1 cellular context compared by ENCODE assay signal in genomic region chr20:17960927-17961599, GRCh38.
TF ChIP-seq lines count a peak whose summit lies in the region.

No MANE protein-coding gene starts in this region.

TF ChIP-seq in HepG2, 621 proteins besides CTCF, POLR2A, EP300 and RAD21 (continued from another document and continues in another):
- TF ChIP-seq PLSCR1 (CRISPR knock-in tag; IDR thresholded peaks at IDR 0.05; ENCODE audit: borderline replicate concordance) (no peak), ZNF556 (CRISPR knock-in tag; IDR thresholded peaks at IDR 0.05; ENCODE audit: borderline replicate concordance) (no peak; the same call in 1 of the 2 replicates), MIXL1 (CRISPR knock-in tag; IDR thresholded peaks at IDR 0.05) (peak; percentile 66; the same call in 1 of the 2 replicates), ZC3H4 (CRISPR knock-in tag; IDR thresholded peaks at IDR 0.05; ENCODE audit: borderline replicate concordance) (no peak; the same call in 1 of the 2 replicates), FIP1L1 (IDR thresholded peaks at IDR 0.05; ENCODE audit: borderline replicate concordance, insufficient read depth, low read depth, low read length) (no peak), FOXK1 (CRISPR knock-in tag; IDR thresholded peaks at IDR 0.05; ENCODE audit: borderline replicate concordance, low read depth) (no peak), ZSCAN21 (CRISPR knock-in tag; IDR thresholded peaks at IDR 0.05; ENCODE audit: borderline replicate concordance) (0 out of 2 replicates have a peak, but pooled peaks have one; percentile 52), KDM6A (CRISPR knock-in tag; IDR thresholded peaks at IDR 0.05; ENCODE audit: low read depth) (peak; percentile 74), PPARG (CRISPR knock-in tag; conservative IDR thresholded peaks at IDR 0.05) (peak; percentile 89), CREBL2 (CRISPR knock-in tag; IDR thresholded peaks at IDR 0.05; ENCODE audit: borderline replicate concordance) (no peak), ZBTB46 (CRISPR knock-in tag; IDR thresholded peaks at IDR 0.05; ENCODE audit: borderline replicate concordance) (no peak), MAFK (conservative IDR thresholded peaks at IDR 0.05 in 1 of 2, IDR thresholded peaks at IDR 0.05 in 1 of 2; ENCODE audit: low read length in 2 of 2) (peak; percentile 6 to 22; a peak in 1 of 4 replicates), SOX5 (CRISPR knock-in tag; IDR thresholded peaks at IDR 0.05; ENCODE audit: borderline replicate concordance) (peak; percentile 69), ZNF263 (CRISPR knock-in tag; IDR thresholded peaks at IDR 0.05) (no peak), MLLT10 (CRISPR knock-in tag; IDR thresholded peaks at IDR 0.05) (peak; percentile 94; the same call in 1 of the 2 replicates), SCMH1 (CRISPR knock-in tag; IDR thresholded peaks at IDR 0.05; ENCODE audit: borderline replicate concordance) (no peak), ZNF383 (CRISPR knock-in tag; IDR thresholded peaks at IDR 0.05; ENCODE audit: borderline replicate concordance) (no peak), FOXK2 (IDR thresholded peaks at IDR 0.05) (no peak), BHLHE40 (IDR thresholded peaks at IDR 0.05; ENCODE audit: low read length) (no peak), HNRNPUL1 (IDR thresholded peaks at IDR 0.05; ENCODE audit: low read depth, low read length) (no peak), TFDP2 (CRISPR knock-in tag; IDR thresholded peaks at IDR 0.05) (peak; percentile 28; the same call in 1 of the 2 replicates), JUND (CRISPR knock-in tag; IDR thresholded peaks at IDR 0.05) (peak; percentile 45; the same call in 1 of the 2 replicates), SOX13 (IDR thresholded peaks at IDR 0.05) (no peak), SOX13 (CRISPR knock-in tag; conservative IDR thresholded peaks at IDR 0.05 in 1 of 2, IDR thresholded peaks at IDR 0.05 in 1 of 2) (peak in 1 of 2 experiments; percentile 74; a peak in 2 of 4 replicates), CENPT (CRISPR knock-in tag; IDR thresholded peaks at IDR 0.05; ENCODE audit: low read depth) (no peak), FOSL1 (CRISPR knock-in tag; IDR thresholded peaks at IDR 0.05; ENCODE audit: borderline replicate concordance) (peak; percentile 36; the same call in 1 of the 2 replicates), TFE3 (CRISPR knock-in tag; IDR thresholded peaks at IDR 0.05) (0 out of 2 replicates have a peak, but pooled peaks have one; percentile 11), MED8 (CRISPR knock-in tag; IDR thresholded peaks at IDR 0.05; ENCODE audit: insufficient replicate concordance) (no peak), CREB1 (IDR thresholded peaks at IDR 0.05) (no peak), CREB1 (CRISPR knock-in tag; IDR thresholded peaks at IDR 0.05) (peak; percentile 62; the same call in 1 of the 2 replicates), THAP7 (CRISPR knock-in tag; IDR thresholded peaks at IDR 0.05) (no peak), ASH2L (IDR thresholded peaks at IDR 0.05; ENCODE audit: insufficient read length, low read depth, low read length) (peak; percentile 87), ZNF768 (CRISPR knock-in tag; IDR thresholded peaks at IDR 0.05) (no peak), ZNF75D (CRISPR knock-in tag; IDR thresholded peaks at IDR 0.05; ENCODE audit: borderline replicate concordance) (no peak), ZNF33A (CRISPR knock-in tag; IDR thresholded peaks at IDR 0.05; ENCODE audit: borderline replicate concordance) (no peak), AFF4 (CRISPR knock-in tag; IDR thresholded peaks at IDR 0.05) (peak; percentile 93), SNAI1 (CRISPR knock-in tag; IDR thresholded peaks at IDR 0.05; ENCODE audit: borderline replicate concordance) (no peak), ARID5B (CRISPR knock-in tag; IDR thresholded peaks at IDR 0.05) (peak; percentile 86), ZNF225 (CRISPR knock-in tag; IDR thresholded peaks at IDR 0.05) (no peak), ZNF619 (CRISPR knock-in tag; IDR thresholded peaks at IDR 0.05) (peak; percentile 67; the same call in 1 of the 2 replicates), RFX5 (IDR thresholded peaks at IDR 0.05; ENCODE audit: low read depth, low read length) (no peak), ZNF597 (CRISPR knock-in tag; IDR thresholded peaks at IDR 0.05) (no peak), DNMT3B (CRISPR knock-in tag; conservative IDR thresholded peaks at IDR 0.05) (no peak), BRCA1 (CRISPR knock-in tag; IDR thresholded peaks at IDR 0.05) (peak; percentile 77), MTF1 (CRISPR knock-in tag; IDR thresholded peaks at IDR 0.05) (no peak), ZSCAN5A (CRISPR knock-in tag; IDR thresholded peaks at IDR 0.05; ENCODE audit: borderline replicate concordance) (peak; percentile 76; the same call in 1 of the 2 replicates), HHEX (CRISPR knock-in tag; IDR thresholded peaks at IDR 0.05) (no peak), HOXD1 (CRISPR knock-in tag; IDR thresholded peaks at IDR 0.05) (no peak), TEAD3 (CRISPR knock-in tag; optimal IDR thresholded peaks at IDR 0.05; ENCODE audit: borderline replicate concordance) (peak; percentile 60)
